ENCODE assay signal across 8 cellular contexts in genomic region chr13:48233097-48233885, GRCh38. TPM values are rescaled to one million over a fixed set of nuclear protein-coding genes. Genes with fewer than 3 reads are reported as not detected.
DNase-seq lines count a peak whose midpoint lies in the region; ATAC-seq lines count a peak whose summit lies in the region.

Gene ITM2B (plus strand): TSS chr13:48233206. CDS start chr13:48233361, 155 bp downstream.

- H3K36me3 ChIP-seq in ACC112 (ENCODE audit: insufficient read depth, low read length): no peaks in the 10 kb centered on the region

- H3K27ac ChIP-seq in ACC112 (ENCODE audit: low read depth, low read length): peak within 1 kb of the TSS; percentile 71

- H3K9me3 Mint-ChIP-seq in activated CD4-positive, alpha-beta memory T cell treated with anti-CD3 and anti-CD28 coated beads, Interleukin-2, amount 10 ng/mL, durations not matched to agents 7 days and 5 days: no peaks in the 10 kb centered on the region

- peak within 1 kb of the TSS; percentile 90 for H3K4me3 Mint-ChIP-seq in activated CD4-positive, alpha-beta memory T cell treated with anti-CD3 and anti-CD28 coated beads, Interleukin-2, amount 10 ng/mL, durations not matched to agents 7 days and 5 days

- CTCF ChIA-PET in activated CD4-positive, alpha-beta memory T cell treated with anti-CD3 and anti-CD28 coated beads, Interleukin-2, amount 10 ng/mL, durations not matched to agents 7 days and 5 days (lab: Charles Lee): interaction anchor here (0.7 to 2.4 kb wide), 10 partner anchors 8 to 536 kb away, joined by 3 to 16 read pairs (median 4); partner anchors contain the start of gene MED4

- peaks cover 40% of the 10 kb centered on the region for H3K4me1 Mint-ChIP-seq in activated CD4-positive, alpha-beta memory T cell treated with anti-CD3 and anti-CD28 coated beads, Interleukin-2, amount 10 ng/mL, durations not matched to agents 7 days and 5 days

- POLR2A ChIA-PET in activated CD4-positive, alpha-beta memory T cell treated with anti-CD3 and anti-CD28 coated beads, Interleukin-2, amount 10 ng/mL, durations not matched to agents 7 days and 5 days (lab: Charles Lee): interaction anchor here (0.5 to 2.5 kb wide), 23 partner anchors 8 to 1436 kb away, joined by 3 to 46 read pairs (median 4); partner anchors contain the start of genes LPAR6, MED4, NUDT15 and RB1

- H3K27me3 ChIP-seq in ACC112 (ENCODE audit: insufficient read depth, low read length): no peaks in the 10 kb centered on the region

- peak within 1 kb of the TSS; percentile 86 for H3K27ac Mint-ChIP-seq in activated CD4-positive, alpha-beta memory T cell treated with anti-CD3 and anti-CD28 coated beads, Interleukin-2, amount 10 ng/mL, durations not matched to agents 7 days and 5 days

- H3K4me1 ChIP-seq in ACC112 (ENCODE audit: control insufficient read depth, insufficient read depth, low read length, unreplicated experiment): peaks cover 38% of the 10 kb centered on the region

- peak; percentile 68 for ATAC-seq in GM18511 (IDR thresholded peaks at IDR 0.05; ENCODE audit: unreplicated experiment)
- peak; percentile 54 for ATAC-seq in HG03064 (IDR thresholded peaks at IDR 0.05; ENCODE audit: low read depth, unreplicated experiment)

- peak within 1 kb of the TSS; percentile 96 for H3K4me3 ChIP-seq in ACC112 (ENCODE audit: low read depth, low read length)

- peak; percentile 77 for DNase-seq in NCI-H748 (lab: John Stamatoyannopoulos, UW; ENCODE audit: unreplicated experiment)
- DNase-seq in activated CD4-positive, alpha-beta memory T cell treated with anti-CD3 and anti-CD28 coated beads, Interleukin-2, amount 10 ng/mL, durations not matched to agents 7 days and 5 days: peak; percentile 65
- peak; percentile 55 for DNase-seq in effector CD4-positive, alpha-beta T cell
- DNase-seq in lung microvascular endothelial cell (ENCODE audit: low read depth in 2 of 2): peak; percentile 74 to 89
- DNase-seq in stimulated activated CD8-positive, alpha-beta memory T cell treated with anti-CD3 and anti-CD28 coated beads, Interleukin-12 subunit alpha, Interleukin-12 subunit beta, amount 100 ng/mL, for 1 hour (ENCODE audit: low read depth): peak; percentile 46

- H3K36me3 Mint-ChIP-seq in activated CD4-positive, alpha-beta memory T cell treated with anti-CD3 and anti-CD28 coated beads, Interleukin-2, amount 10 ng/mL, durations not matched to agents 7 days and 5 days (ENCODE audit: low read depth): peaks cover 33% of the 10 kb centered on the region

- H2AFZ ChIP-seq in ACC112 (ENCODE audit: low read length, unreplicated experiment): peak within 1 kb of the TSS; percentile 96

- peaks cover 31% of the 10 kb centered on the region for H3K27me3 Mint-ChIP-seq in activated CD4-positive, alpha-beta memory T cell treated with anti-CD3 and anti-CD28 coated beads, Interleukin-2, amount 10 ng/mL, durations not matched to agents 7 days and 5 days

- H3K79me2 ChIP-seq in ACC112 (ENCODE audit: control insufficient read depth, insufficient read depth, low read length, unreplicated experiment): peaks cover 52% of the 10 kb centered on the region

RNA-seq across cellular contexts. Expression of gene ITM2B, which starts in this region (rescaled TPM):
- total RNA-seq in activated CD4-positive, alpha-beta memory T cell treated with anti-CD3 and anti-CD28 coated beads, Interleukin-2, amount 10 ng/mL, durations not matched to agents 7 days and 5 days: 100 to 1,000 TPM; 226 to 227 TPM
- 217 and 400 TPM in 2 replicates for total RNA-seq in lung microvascular endothelial cell

Comparison
In these comparisons a context has a peak if more than half of its experiments do, and no peak if none do; other contexts are left out.
1. Peak in every context shown above with its lines: DNase-seq, ATAC-seq, H3K4me3 ChIP-seq and H3K27ac ChIP-seq.